8 cellular contexts compared by ENCODE assay signal in the genomic region with DNA sequence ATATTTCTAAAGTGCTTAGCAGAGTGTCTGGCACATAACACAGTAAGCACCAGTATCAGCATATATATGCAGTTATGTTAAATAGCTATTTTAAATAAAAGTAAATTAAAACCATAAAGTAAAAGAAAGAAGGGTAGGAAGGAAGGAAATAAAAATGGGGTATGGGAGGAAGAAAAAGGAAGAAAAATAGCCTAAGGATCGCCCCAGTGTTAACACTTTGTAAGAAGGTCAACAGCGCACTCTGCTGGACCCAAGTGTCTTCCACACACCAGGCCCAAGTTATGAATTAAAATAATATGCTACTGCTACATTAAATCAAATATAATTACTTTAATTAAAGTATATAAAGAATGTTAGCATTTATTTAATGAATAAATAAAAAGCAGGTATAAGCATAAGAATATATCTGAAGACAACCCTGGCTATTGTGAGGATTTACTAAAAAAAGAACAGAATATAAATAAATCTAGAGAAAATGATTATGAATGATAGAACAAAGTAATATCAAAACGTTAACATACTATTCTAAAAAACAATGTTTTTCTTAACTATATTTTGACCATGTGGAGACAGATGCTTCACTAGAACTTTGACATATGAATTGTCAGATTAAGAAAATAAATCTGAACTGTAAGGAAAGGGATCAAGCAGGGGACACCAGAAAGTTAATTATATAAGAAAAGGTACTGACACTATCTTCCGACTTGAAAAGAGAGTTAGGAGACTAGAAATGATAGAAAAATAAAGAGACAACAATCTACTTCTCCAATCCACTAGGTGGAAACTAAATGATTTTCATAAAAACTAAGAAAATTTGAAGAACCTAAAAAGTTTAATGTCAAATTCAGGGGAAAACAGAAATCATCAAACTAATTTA. TPM values are rescaled to one million over a fixed set of nuclear protein-coding genes. Genes with fewer than 3 reads are reported as not detected.
DNase-seq lines count a peak whose midpoint lies in the region; ATAC-seq and TF ChIP-seq lines count a peak whose summit lies in the region.

No MANE protein-coding gene starts in this region.

- no peak overlapping the region for H3K9ac ChIP-seq in SK-N-MC (ENCODE audit: insufficient read length)

- H3K4me3 ChIP-seq in SK-N-MC = no peak overlapping the region
- H3K4me3 ChIP-seq in astrocyte of the cerebellum (ENCODE audit: low read depth, low read length) = no peak overlapping the region

- peaks cover 4% of the 10 kb centered on the region; the same call in 1 of the 2 replicates for H3K36me3 ChIP-seq in SK-N-MC (ENCODE audit: insufficient read depth, low read length)

- DNase-seq in GM04504 (ENCODE audit: low read depth) (peak; percentile 33), M059J (ENCODE audit: low read depth) (peak; percentile 66), SK-N-MC (ENCODE audit: low read depth, low spot score) (peak; percentile 51), astrocyte of the cerebellum (ENCODE audit: low read depth) (peak; percentile 71), iPS DF 19.7 (ENCODE audit: low read depth, low spot score) (peak; percentile 12), KG1 (lab: John Stamatoyannopoulos, UW) (no peak)
- peak; percentile 9 to 22 for DNase-seq in stimulated activated CD4-positive, alpha-beta T cell treated with anti-CD3 and anti-CD28 coated beads, Interleukin-15, amount 100 ng/mL, for 48 hours (ENCODE audit: low read depth in 2 of 2)

- TF ChIP-seq CTCF in astrocyte of the cerebellum (IDR thresholded peaks at IDR 0.05; ENCODE audit: low read depth, low read length, missing control alignments) = peak; percentile 84

- no peak overlapping the region for H3K27ac ChIP-seq in SK-N-MC

- ATAC-seq in GM18858 (IDR thresholded peaks at IDR 0.05; ENCODE audit: unreplicated experiment) = no peak

- no peaks in the 10 kb centered on the region for H3K9me3 ChIP-seq in SK-N-MC (ENCODE audit: low read depth, low read length)

- in situ Hi-C loops in astrocyte of the cerebellum (cut with HindIII; ENCODE audit: low sequenced_read_pairs) = no loop called here

RNA-seq across cellular contexts. Expression of gene BRIP1, which starts 25.9 kb away (rescaled TPM):
- 13.2 and 20.8 TPM in 2 replicates for total RNA-seq in M059J (2014; rRNA removed; shearing (Covaris generic))
